In genomic region chr17:77300016-77300686, GRCh38 we compare ENCODE assay signal across 1 cellular context.
TF ChIP-seq lines count a peak whose summit lies in the region.

No MANE protein-coding gene starts in this region.

TF ChIP-seq in HepG2, 621 proteins besides CTCF, POLR2A, EP300 and RAD21 (continued from another document):
- TF ChIP-seq ZNF770 (CRISPR knock-in tag; IDR thresholded peaks at IDR 0.05) (peak; percentile 56), MAF1 (CRISPR knock-in tag; IDR thresholded peaks at IDR 0.05; ENCODE audit: borderline replicate concordance) (no peak), CCAR2 (optimal IDR thresholded peaks at IDR 0.05; ENCODE audit: low read depth, low read length) (no peak), HHEX (CRISPR knock-in tag; IDR thresholded peaks at IDR 0.05) (no peak), MIXL1 (CRISPR knock-in tag; IDR thresholded peaks at IDR 0.05) (peak; percentile 40; the same call in 1 of the 2 replicates)
TF ChIP-seq in HepG2: peak in this region for 116.
